In the genomic region with DNA sequence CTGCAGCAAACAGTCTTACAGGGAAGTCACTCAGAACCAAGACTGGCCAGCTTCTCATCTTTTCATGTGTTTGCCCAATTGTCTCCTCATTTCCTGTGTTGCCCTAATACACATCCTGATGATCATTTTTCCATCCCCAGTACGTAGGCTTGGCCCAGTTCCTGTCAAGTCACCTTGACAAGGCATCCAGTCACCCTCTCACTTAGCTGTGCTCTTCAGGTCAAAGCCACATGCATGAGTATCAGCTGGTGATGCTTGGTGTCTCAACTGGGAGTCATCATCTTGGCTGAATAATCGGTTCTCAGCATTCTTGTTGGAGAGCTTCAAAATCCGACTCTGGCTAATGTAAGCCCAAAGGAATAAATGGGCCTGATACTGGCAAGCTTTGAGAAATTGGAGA, we compare ENCODE assay signal across 21 cellular contexts.
"Had no signal": no experiment of that assay in that cellular context is flagged by ENCODE, and none has a peak within 500 bp of the region (broad histone marks: within the 10 kb centered on the region; RNA-seq: fewer than 3 reads in every experiment).

No MANE protein-coding gene starts in this region.

- H3K4me3 ChIP-seq: SJSA1, SK-N-MC had no signal

- H3K9me3 ChIP-seq: SJSA1 had no signal

- H3K4me1 ChIP-seq: SJSA1 had no signal

- H3K27me3 ChIP-seq: SJSA1 had no signal

- DNase-seq: IMR-90, Karpas-422, KG1, MM.1S, NCI-H1092 treated with DMSO at 0.1 percent for 48 hours, NCI-H1436, NCI-H187, NCI-H2029, NCI-H2081 treated with DMSO at 0.1 percent for 48 hours, NCI-H2171, NCI-H226, NCI-H446, NCI-H510A, NCI-H524 treated with DMSO at 0.1 percent for 48 hours, NCI-H69, NCI-H774, Right ventricle myocardium superior, RPMI8226, SIG-M5 had no signal

- H3K27ac ChIP-seq: SJSA1, SK-N-MC had no signal

- H3K36me3 ChIP-seq: SJSA1 had no signal
